ENCODE assay signal across 14 cellular contexts in genomic region chr2:28250006-28250405, GRCh38.
DNase-seq lines count a peak whose midpoint lies in the region; ATAC-seq, FAIRE-seq and TF ChIP-seq lines count a peak whose summit lies in the region.
"Had no signal": no experiment of that assay in that cellular context is flagged by ENCODE, and none has a peak within 500 bp of the region (broad histone marks: within the 10 kb centered on the region; RNA-seq: fewer than 3 reads in every experiment).

No MANE protein-coding gene starts in this region.

- H3K36me3 ChIP-seq in CD4-positive, alpha-beta memory T cell (ENCODE audit: insufficient read depth, low read length), result peaks cover 3% of the 10 kb centered on the region
- H3K36me3 ChIP-seq in mesenchymal stem cell (ENCODE audit: control insufficient read depth in 1 of 2, insufficient read depth in 2 of 2, low read depth in 1 of 2, low read length in 2 of 2), result peaks cover 0 to 31% of the 10 kb centered on the region in 2 experiments
- H3K36me3 ChIP-seq in mucosa of descending colon (ENCODE audit: low read depth), result no peaks in the 10 kb centered on the region

- no peak overlapping the region for H3K27ac ChIP-seq in CD4-positive, alpha-beta memory T cell (ENCODE audit: low read depth, low read length)
- no peak overlapping the region for H3K27ac ChIP-seq in mesenchymal stem cell (ENCODE audit: low read length, poor library complexity, severe bottlenecking)

- H3K4ac ChIP-seq in mesenchymal stem cell (ENCODE audit: low read depth in 1 of 2, low read length in 2 of 2), result no peak overlapping the region

- H3K4me1 Mint-ChIP-seq in CD4-positive, alpha-beta memory T cell, result peaks cover 32 to 64% (median 45%) of the 10 kb centered on the region in 4 donors

- intact Hi-C loops in CD4-positive, alpha-beta memory T cell (cut with micrococcal nuclease), result no loop called here
- intact Hi-C loops in mucosa of descending colon (cut with DNase I, micrococcal nuclease), result no loop called here

- H3K4me3 Mint-ChIP-seq in CD4-positive, alpha-beta memory T cell, result peak overlapping the region in 1 of 8 donors; percentile 47

- peak; percentile 81 for FAIRE-seq in HTR-8/SVneo (lab: Jason Lieb, UNC)
- FAIRE-seq: colon had no signal

- H4K8ac ChIP-seq in mesenchymal stem cell (ENCODE audit: low read length), result no peak overlapping the region

- ATAC-seq in HG03139 (IDR thresholded peaks at IDR 0.05; ENCODE audit: unreplicated experiment) (no peak), mucosa of descending colon (no peak)

- H3K9ac ChIP-seq in mesenchymal stem cell (ENCODE audit: low read length), result no peak overlapping the region

- H3K9me3 ChIP-seq in CD4-positive, alpha-beta memory T cell (ENCODE audit: control insufficient read depth in 1 of 2, low read length in 2 of 2), result no peaks in the 10 kb centered on the region
- H3K9me3 ChIP-seq in mesenchymal stem cell (ENCODE audit: control insufficient read depth, low read length) (no peaks in the 10 kb centered on the region), mucosa of descending colon (no peaks in the 10 kb centered on the region)

- H2AK5ac ChIP-seq in mesenchymal stem cell (ENCODE audit: low read length, severe bottlenecking), result no peak overlapping the region

- WGBS in mesenchymal stem cell, result 66% methylated on average over 2 of the region's 4 CpGs

- no peaks in the 10 kb centered on the region for H3K27me3 ChIP-seq in CD4-positive, alpha-beta memory T cell (ENCODE audit: insufficient read depth, low read length)
- H3K27me3 ChIP-seq in mesenchymal stem cell (ENCODE audit: control insufficient read depth in 1 of 2, insufficient read depth in 1 of 2, low read length in 2 of 2), result no peaks in the 10 kb centered on the region

- H3K27me3 Mint-ChIP-seq in CD4-positive, alpha-beta memory T cell, result no peaks in the 10 kb centered on the region

- no peak overlapping the region for H3K4me2 ChIP-seq in mesenchymal stem cell (ENCODE audit: low read length, poor library complexity, severe bottlenecking)

- H2BK120ac ChIP-seq in mesenchymal stem cell (ENCODE audit: low read depth, low read length), result no peak overlapping the region

- H3K27ac Mint-ChIP-seq in CD4-positive, alpha-beta memory T cell, result peak overlapping the region in 5 of 7 donors; percentile 4 to 80 (median 53)

- peaks cover 48% of the 10 kb centered on the region for H3K4me1 ChIP-seq in CD4-positive, alpha-beta memory T cell (ENCODE audit: insufficient read depth, low read length)
- H3K4me1 ChIP-seq in mesenchymal stem cell (ENCODE audit: control insufficient read depth, insufficient read depth, low read depth, low read length), result peaks cover 4% of the 10 kb centered on the region
- peaks cover 3% of the 10 kb centered on the region for H3K4me1 ChIP-seq in mucosa of descending colon (ENCODE audit: low read depth)

- DNase-seq in CD4-positive, alpha-beta memory T cell, result no peak
- DNase-seq in HTR-8/SVneo (ENCODE audit: insufficient read length, low spot score) (peak; percentile 90), astrocyte of the hippocampus (ENCODE audit: low read depth, low spot score) (peak; percentile 83), mesenchymal stem cell (peak; percentile 79), mucosa of descending colon (no peak), NCI-H1436 treated with DMSO at 0.1 percent for 48 hours (lab: John Stamatoyannopoulos, UW) (no peak), OCI-M2 (lab: John Stamatoyannopoulos, UW; ENCODE audit: unreplicated experiment) (no peak)
- DNase-seq: activated T-cell treated with anti-CD3 and anti-CD28 coated beads, Interleukin-2, amount 50 U/mL, for 1 hour; DND-41; H7; hypothalamus; NCI-H1105 had no signal

- H3K18ac ChIP-seq in mesenchymal stem cell (ENCODE audit: low read depth in 1 of 2, low read length in 2 of 2), result no peak overlapping the region

- no peak overlapping the region for H4K91ac ChIP-seq in mesenchymal stem cell (ENCODE audit: low read length)

- H2BK15ac ChIP-seq in mesenchymal stem cell (ENCODE audit: low read depth, poor library complexity, severe bottlenecking), result no peak overlapping the region

- H3K79me1 ChIP-seq in mesenchymal stem cell (replicated peaks; ENCODE audit: low read length, poor library complexity, severe bottlenecking), result no peaks in the 10 kb centered on the region

- H3K4me3 ChIP-seq in CD4-positive, alpha-beta memory T cell (ENCODE audit: low read length in 2 of 2), result no peak overlapping the region
- H3K4me3 ChIP-seq in mesenchymal stem cell (ENCODE audit: insufficient read depth in 1 of 2, low read depth in 1 of 2, low read length in 2 of 2) (no peak overlapping the region), mucosa of descending colon (no peak overlapping the region)

- peaks cover 10 to 14% of the 10 kb centered on the region in 2 donors for H3K36me3 Mint-ChIP-seq in CD4-positive, alpha-beta memory T cell

- no peak overlapping the region for H3K14ac ChIP-seq in mesenchymal stem cell (ENCODE audit: low read length in 2 of 2)

- H2BK12ac ChIP-seq in mesenchymal stem cell (ENCODE audit: low read length in 2 of 2), result no peak overlapping the region

- H3K23ac ChIP-seq in mesenchymal stem cell (ENCODE audit: low read length in 2 of 2), result no peak overlapping the region

- CTCF ChIA-PET in CD4-positive, alpha-beta memory T cell (lab: Charles Lee; ENCODE audit: partially characterized antibody), result interaction anchor here (1.8 kb wide), 1 partner anchor 546 kb away, joined by 7 read pairs; no protein-coding TSS in a partner anchor

- no peak for TF ChIP-seq CTCF in mucosa of descending colon (IDR thresholded peaks at IDR 0.05)

- H3K9me3 Mint-ChIP-seq in CD4-positive, alpha-beta memory T cell, result no peaks in the 10 kb centered on the region

- POLR2A ChIA-PET in CD4-positive, alpha-beta memory T cell (lab: Charles Lee; ENCODE audit: partially characterized antibody), result no interaction called here

- H2AFZ ChIP-seq in mesenchymal stem cell (ENCODE audit: low read depth, low read length), result no peak overlapping the region

- no peak overlapping the region for H2BK5ac ChIP-seq in mesenchymal stem cell (ENCODE audit: low read depth, low read length, poor library complexity, severe bottlenecking)

Comparison
In these comparisons a context has a peak if more than half of its experiments do, and no peak if none do; other contexts are left out.
1. DNase-seq: peak in HTR-8/SVneo (single experiment), astrocyte of the hippocampus (single experiment) and mesenchymal stem cell (single experiment); none in CD4-positive, alpha-beta memory T cell (0 of 5), mucosa of descending colon (0 of 3), NCI-H1436 treated with DMSO at 0.1 percent for 48 hours (single experiment) and OCI-M2 (single experiment).